20 cellular contexts compared by ENCODE assay signal in genomic region chr2:25844089-25844488, GRCh38. TPM values are rescaled to one million over a fixed set of nuclear protein-coding genes. Genes with fewer than 3 reads are reported as not detected.
DNase-seq lines count a peak whose midpoint lies in the region; ATAC-seq, FAIRE-seq and TF ChIP-seq lines count a peak whose summit lies in the region.
"Had no signal": no experiment of that assay in that cellular context is flagged by ENCODE, and none has a peak within 500 bp of the region (broad histone marks: within the 10 kb centered on the region; RNA-seq: fewer than 3 reads in every experiment).

No MANE protein-coding gene starts in this region.

- no peaks in the 10 kb centered on the region for H3K27me3 ChIP-seq in BE2C
- H3K27me3 ChIP-seq in Loucy (ENCODE audit: insufficient read depth, low read length, poor library complexity, severe bottlenecking), result no peaks in the 10 kb centered on the region
- H3K27me3 ChIP-seq in bronchial epithelial cell (ENCODE audit: control insufficient read depth, insufficient read depth, low read length), result no peaks in the 10 kb centered on the region
- H3K27me3 ChIP-seq: hepatocyte, Peyer's patch, vagina had no signal

- H3K36me3 ChIP-seq in BE2C (no peaks in the 10 kb centered on the region; the same call in 1 of the 2 replicates), Loucy (ENCODE audit: insufficient read depth, low read length) (peaks cover 31% of the 10 kb centered on the region; the same call in 1 of the 2 replicates), bronchial epithelial cell (ENCODE audit: control insufficient read depth, insufficient read depth, low read length) (peaks cover 1% of the 10 kb centered on the region)

- H3K9me3 ChIP-seq in BE2C, result no peaks in the 10 kb centered on the region
- no peaks in the 10 kb centered on the region for H3K9me3 ChIP-seq in Loucy (ENCODE audit: insufficient read depth, low read depth, low read length)
- H3K9me3 ChIP-seq: Peyer's patch, vagina had no signal

- H3K4me1 ChIP-seq in BE2C (no peaks in the 10 kb centered on the region), Loucy (ENCODE audit: insufficient read depth, low read length, poor library complexity, severe bottlenecking) (peaks cover 4% of the 10 kb centered on the region)
- H3K4me1 ChIP-seq: Peyer's patch, vagina had no signal

- DNase-seq in BE2C (peak; percentile 30), bronchial epithelial cell (ENCODE audit: low read depth) (peak; percentile 41), left lobe of liver (ENCODE audit: low spot score) (no peak), HuH-7 (ENCODE audit: low spot score) (no peak), T-helper 1 cell (no peak), NCI-H2107 treated with DMSO at 0.1 percent for 48 hours (lab: John Stamatoyannopoulos, UW; ENCODE audit: unreplicated experiment) (no peak), SHP77 (lab: John Stamatoyannopoulos, UW) (no peak)
- DNase-seq: activated CD4-positive, alpha-beta memory T cell treated with anti-CD3 and anti-CD28 coated beads, Interleukin-2, amount 10 ng/mL, durations not matched to agents 7 days and 5 days; activated naive CD8-positive, alpha-beta T cell treated with anti-CD3 and anti-CD28 coated beads for 36 hours; activated T-cell treated with anti-CD3 and anti-CD28 coated beads, Interleukin-2, amount 50 U/mL, for 72 hours; Calu3; kidney; midbrain; NCI-H1092 treated with DMSO at 0.1 percent for 48 hours; Peyer's patch; retina had no signal

- no peak overlapping the region for H3K4me2 ChIP-seq in Loucy (ENCODE audit: low read depth, low read length, poor library complexity, severe bottlenecking)
- H3K4me2 ChIP-seq: hepatocyte had no signal

- TF ChIP-seq CTCF in BE2C (IDR thresholded peaks at IDR 0.05; ENCODE audit: low read depth, low read length), result no peak
- TF ChIP-seq CTCF in Loucy (conservative IDR thresholded peaks at IDR 0.05; ENCODE audit: low read length), result peak; percentile 30; the same call in 1 of the 2 replicates
- no peak for TF ChIP-seq CTCF in bronchial epithelial cell (IDR thresholded peaks at IDR 0.05; ENCODE audit: insufficient read depth, low read length, severe bottlenecking)

- H3F3A ChIP-seq in Loucy (ENCODE audit: low read depth), result no peaks in the 10 kb centered on the region

- H3K9ac ChIP-seq in Loucy (ENCODE audit: low read depth, low read length, poor library complexity, severe bottlenecking), result no peak overlapping the region

- no peaks in the 10 kb centered on the region for H4K20me1 ChIP-seq in Loucy (ENCODE audit: insufficient read depth, low read length, poor library complexity, severe bottlenecking)

- H3K9me2 ChIP-seq in Loucy (replicated peaks; ENCODE audit: low read depth, low read length), result no peaks in the 10 kb centered on the region

- ATAC-seq in left lobe of liver, result peak; percentile 43
- ATAC-seq: activated T-cell treated with anti-CD3 and anti-CD28 coated beads, Interleukin-2, amount 50 U/mL, for 72 hours; HCT116 had no signal

- no peak for FAIRE-seq in bronchial epithelial cell (lab: Jason Lieb, UNC)
- FAIRE-seq: kidney had no signal

- peaks cover 38% of the 10 kb centered on the region; the same call in 1 of the 2 replicates for H3K79me2 ChIP-seq in Loucy (ENCODE audit: insufficient read depth, low read length)

- no peak overlapping the region for H3K4me3 ChIP-seq in BE2C (ENCODE audit: low read depth, low read length)
- H3K4me3 ChIP-seq in Loucy (ENCODE audit: low read length, poor library complexity, severe bottlenecking), result no peak overlapping the region
- H3K4me3 ChIP-seq in bronchial epithelial cell (ENCODE audit: low read depth, low read length), result no peak overlapping the region
- H3K4me3 ChIP-seq: hepatocyte, Peyer's patch, vagina had no signal

- no peak overlapping the region for H2AFZ ChIP-seq in Loucy (ENCODE audit: low read length)
- H2AFZ ChIP-seq: hepatocyte had no signal

RNA-seq across cellular contexts. Expression of gene ASXL2, which starts 34.2 kb away (rescaled TPM):
- 9.9 TPM for polyA plus RNA-seq in BE2C (2012; ENCODE audit: insufficient read depth, insufficient read length, low read depth)
- total RNA-seq in bronchial epithelial cell, result 4.2 and 6.3 TPM in 2 replicates
- total RNA-seq in left lobe of liver, result 11.0 TPM

Comparison
In these comparisons a context has a peak if more than half of its experiments do, and no peak if none do; other contexts are left out.
1. DNase-seq: peak in BE2C (single experiment) and bronchial epithelial cell (single experiment); none in left lobe of liver (single experiment), HuH-7 (single experiment), T-helper 1 cell (0 of 5), NCI-H2107 treated with DMSO at 0.1 percent for 48 hours (single experiment) and SHP77 (0 of 2).